ENCODE assay signal across 24 cellular contexts in the genomic region with DNA sequence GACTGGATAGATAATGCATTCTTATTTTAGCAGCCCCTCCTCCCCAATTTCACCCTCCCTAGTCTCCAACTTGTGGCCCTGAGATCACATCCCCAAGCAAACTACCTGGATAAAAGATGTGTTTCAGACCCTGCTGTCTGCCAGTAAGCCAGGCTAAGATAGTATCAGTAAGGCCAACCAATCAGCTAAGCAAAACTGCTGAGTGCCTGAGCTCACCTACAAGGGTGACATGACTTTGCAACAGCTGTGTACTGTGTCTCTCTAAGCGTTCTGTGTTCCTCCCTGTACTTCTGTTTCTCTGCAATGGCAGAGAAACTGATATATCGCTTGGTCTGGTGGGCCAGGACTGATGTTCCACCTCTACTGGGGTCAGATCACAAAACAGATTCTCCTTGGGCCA.
DNase-seq lines count a peak whose midpoint lies in the region; ATAC-seq, FAIRE-seq and TF ChIP-seq lines count a peak whose summit lies in the region.
"Had no signal": no experiment of that assay in that cellular context is flagged by ENCODE, and none has a peak within 500 bp of the region (broad histone marks: within the 10 kb centered on the region; RNA-seq: fewer than 3 reads in every experiment).

No MANE protein-coding gene starts in this region.

- H4K20me1 ChIP-seq in H1 (replicated peaks in 1 of 2; ENCODE audit: control insufficient read depth in 1 of 2, insufficient read depth in 2 of 2, low read length in 2 of 2) = no peaks in the 10 kb centered on the region

- H3K4me2 ChIP-seq in H1 (ENCODE audit: insufficient read depth in 1 of 2, low read depth in 2 of 2, low read length in 2 of 2) (no peak overlapping the region), parathyroid adenoma (ENCODE audit: low read length) (peak overlapping the region; percentile 19)
- H3K4me2 ChIP-seq: A549 had no signal

- H3K36me3 Mint-ChIP-seq in T-helper 2 cell treated with Interferon-gamma antibody and Interleukin-4, amounts not matched to agents 5 μg/mL and 100 μg/mL, for 36 hours (ENCODE audit: low read depth) = peaks cover 2% of the 10 kb centered on the region
- no peaks in the 10 kb centered on the region for H3K36me3 Mint-ChIP-seq in stimulated activated naive B cell treated with anti-CD40 and anti-IgM and Interleukin-4, amounts not matched to agents 10 μg/mL and 1 μg/mL and 100 μg/mL, for 72 hours

- H2BK12ac ChIP-seq in H1 (ENCODE audit: low read depth, low read length) = no peak overlapping the region

- no peak for ATAC-seq in stimulated activated naive B cell treated with anti-CD40 and anti-IgM and Interleukin-4, amounts not matched to agents 10 μg/mL and 1 μg/mL and 100 μg/mL, for 72 hours (replicated peaks)
- ATAC-seq: A549, GM12878, HepG2, PC-3, SK-N-SH treated with all-trans-retinoic acid at 6 μM for 48 hours had no signal

- CTCF ChIA-PET in H1 (lab: Charles Lee; ENCODE audit: partially characterized antibody) = no interaction called here

- no peak overlapping the region for H3K14ac ChIP-seq in H1 (ENCODE audit: insufficient read length)

- H3K18ac ChIP-seq in H1 (ENCODE audit: extremely low read depth, low read length) = no peak overlapping the region

- H3K56ac ChIP-seq in H1 (replicated peaks; ENCODE audit: insufficient read length, low read depth, low read length) = no peak overlapping the region

- H3K27ac ChIP-seq in H1 (ENCODE audit: low read depth, low read length) (no peak overlapping the region), parathyroid adenoma (peak overlapping the region; percentile 85), small intestine (ENCODE audit: low read depth in 1 of 2, low read length in 1 of 2) (no peak overlapping the region)
- H3K27ac ChIP-seq: A549, C4-2B had no signal

- no peak overlapping the region for H3K9ac ChIP-seq in H1 (replicated peaks in 1 of 4; ENCODE audit: extremely low read depth in 1 of 4, low read depth in 3 of 4, low read length in 3 of 4)
- H3K9ac ChIP-seq in parathyroid adenoma = no peak overlapping the region

- 0 out of 2 replicates have a peak overlapping the region, but pooled peaks have one; percentile 0 for H2AFZ ChIP-seq in H1 (ENCODE audit: low read length)
- H2AFZ ChIP-seq in parathyroid adenoma = peak overlapping the region; percentile 29

- FAIRE-seq in HTR-8/SVneo (lab: Jason Lieb, UNC) = peak; percentile 57
- FAIRE-seq in H1 (lab: Jason Lieb, UNC) = no peak
- no peak for FAIRE-seq in small intestine (lab: Jason Lieb, UNC)
- FAIRE-seq: A549, GM12878, HepG2 had no signal

- no peaks in the 10 kb centered on the region for H3K23me2 ChIP-seq in H1 (ENCODE audit: low read depth, low read length)

- H3K79me2 ChIP-seq in H1 (ENCODE audit: control insufficient read depth in 1 of 2, insufficient read depth in 2 of 2, low read length in 2 of 2) (no peaks in the 10 kb centered on the region), parathyroid adenoma (no peaks in the 10 kb centered on the region)

- H3K27me3 Mint-ChIP-seq in T-helper 2 cell treated with Interferon-gamma antibody and Interleukin-4, amounts not matched to agents 5 μg/mL and 100 μg/mL, for 36 hours (ENCODE audit: low read depth) = no peaks in the 10 kb centered on the region
- H3K27me3 Mint-ChIP-seq in stimulated activated naive B cell treated with anti-CD40 and anti-IgM and Interleukin-4, amounts not matched to agents 10 μg/mL and 1 μg/mL and 100 μg/mL, for 72 hours = peaks cover 0 to 7% of the 10 kb centered on the region in 2 donors

- no peak overlapping the region for H4K5ac ChIP-seq in H1 (ENCODE audit: insufficient read length, low read depth, low read length)

- peak overlapping the region; percentile 28 for H3K4me3 Mint-ChIP-seq in T-helper 2 cell treated with Interferon-gamma antibody and Interleukin-4, amounts not matched to agents 5 μg/mL and 100 μg/mL, for 36 hours
- H3K4me3 Mint-ChIP-seq in stimulated activated naive B cell treated with anti-CD40 and anti-IgM and Interleukin-4, amounts not matched to agents 10 μg/mL and 1 μg/mL and 100 μg/mL, for 72 hours = no peak overlapping the region
- H3K4me3 Mint-ChIP-seq: B cell; CD8-positive, alpha-beta memory T cell had no signal

- H2BK15ac ChIP-seq in H1 (ENCODE audit: low read length) = no peak overlapping the region

- peaks cover 31% of the 10 kb centered on the region for H3K4me1 Mint-ChIP-seq in T-helper 2 cell treated with Interferon-gamma antibody and Interleukin-4, amounts not matched to agents 5 μg/mL and 100 μg/mL, for 36 hours (ENCODE audit: low read depth)
- peaks cover 4 to 9% of the 10 kb centered on the region in 2 donors for H3K4me1 Mint-ChIP-seq in stimulated activated naive B cell treated with anti-CD40 and anti-IgM and Interleukin-4, amounts not matched to agents 10 μg/mL and 1 μg/mL and 100 μg/mL, for 72 hours
- H3K4me1 Mint-ChIP-seq: B cell had no signal

- H3K4me1 ChIP-seq in H1 (replicated peaks in 1 of 4; ENCODE audit: control insufficient read depth in 3 of 4, insufficient read depth in 4 of 4, low read length in 3 of 4) (no peaks in the 10 kb centered on the region; a peak in 1 of 7 replicates), parathyroid adenoma (peaks cover 44% of the 10 kb centered on the region), small intestine (ENCODE audit: control insufficient read depth in 2 of 2, insufficient read depth in 1 of 2, low read depth in 1 of 2, low read length in 1 of 2) (no peaks in the 10 kb centered on the region)

- TF ChIP-seq CTCF in H1 (IDR thresholded peaks at IDR 0.05; ENCODE audit: control extremely low read depth in 1 of 3, insufficient read depth in 1 of 3, low read depth in 1 of 3, low read length in 3 of 3) (no peak), parathyroid adenoma (IDR thresholded peaks at IDR 0.05) (no peak)

- H3K9me3 ChIP-seq in H1 (ENCODE audit: insufficient read depth in 2 of 2, low read depth in 1 of 2, low read length in 1 of 2) (peaks cover 0 to 9% of the 10 kb centered on the region in 2 experiments; a peak in 1 of 4 replicates), parathyroid adenoma (ENCODE audit: control insufficient read depth, low read length) (no peaks in the 10 kb centered on the region), small intestine (ENCODE audit: control insufficient read depth, low read depth) (no peaks in the 10 kb centered on the region)
- H3K9me3 ChIP-seq: A549 had no signal

- H3K36me3 ChIP-seq in H1 (ENCODE audit: control insufficient read depth in 2 of 4, insufficient read depth in 4 of 4, low read length in 3 of 4) = no peaks in the 10 kb centered on the region
- no peaks in the 10 kb centered on the region for H3K36me3 ChIP-seq in parathyroid adenoma (ENCODE audit: control insufficient read depth, insufficient read depth, low read length)
- peaks cover 0 to 3% of the 10 kb centered on the region in 2 donors for H3K36me3 ChIP-seq in small intestine (ENCODE audit: control insufficient read depth in 2 of 2, insufficient read depth in 2 of 2, low read length in 2 of 2)

- no peak for TF ChIP-seq EP300 in H1 (IDR thresholded peaks at IDR 0.05; ENCODE audit: borderline replicate concordance in 1 of 2, low read depth in 2 of 2, low read length in 2 of 2)

- H2BK120ac ChIP-seq in H1 (replicated peaks; ENCODE audit: low read depth, low read length) = no peak overlapping the region

- no peak overlapping the region for H2BK20ac ChIP-seq in H1 (ENCODE audit: low read length)

- H3K27me3 ChIP-seq in H1 (replicated peaks in 1 of 4; ENCODE audit: control insufficient read depth in 3 of 4, extremely low read depth in 1 of 4, insufficient read depth in 3 of 4, low read length in 3 of 4) (no peaks in the 10 kb centered on the region), parathyroid adenoma (ENCODE audit: control insufficient read depth, insufficient read depth, low read length) (no peaks in the 10 kb centered on the region), small intestine (ENCODE audit: control insufficient read depth in 2 of 2, insufficient read depth in 2 of 2, low read length in 2 of 2) (no peaks in the 10 kb centered on the region)

- H3K4me3 ChIP-seq in H1 (ENCODE audit: extremely low read depth in 1 of 4, insufficient read depth in 2 of 4, low read depth in 3 of 4, low read length in 4 of 4) (no peak overlapping the region), parathyroid adenoma (ENCODE audit: low read depth, low read length) (no peak overlapping the region), small intestine (ENCODE audit: low read depth in 1 of 2, low read length in 2 of 2) (no peak overlapping the region)
- H3K4me3 ChIP-seq: A549, GM12878 had no signal

- no peak overlapping the region for H3K4ac ChIP-seq in H1 (replicated peaks; ENCODE audit: insufficient read length, low read depth, low read length)

- H3K27ac Mint-ChIP-seq in T-helper 2 cell treated with Interferon-gamma antibody and Interleukin-4, amounts not matched to agents 5 μg/mL and 100 μg/mL, for 36 hours = peak overlapping the region; percentile 49
- H3K27ac Mint-ChIP-seq in stimulated activated naive B cell treated with anti-CD40 and anti-IgM and Interleukin-4, amounts not matched to agents 10 μg/mL and 1 μg/mL and 100 μg/mL, for 72 hours = no peak overlapping the region
- H3K27ac Mint-ChIP-seq: B cell had no signal

- 93% methylated on average over 2 of the region's 2 CpGs; no CpG with 5 or more reads in 1 of the 2 experiments for WGBS in H1 (ENCODE audit: extremely low coverage in 1 of 2, insufficient coverage in 1 of 2, insufficient read length in 1 of 2, insufficient replicate concordance in 2 of 2, low coverage in 1 of 2, low lambda C conversion rate in 2 of 2, missing lambda C conversion rate in 1 of 2), 2 experiments
- 65 to 93% (median 93%) methylated on average over 2 of the region's 2 CpGs for WGBS in small intestine, 3 donors

- DNase-seq in HTR-8/SVneo (ENCODE audit: insufficient read length, low spot score) = no peak
- DNase-seq in T-helper 2 cell treated with Interferon-gamma antibody and Interleukin-4, amounts not matched to agents 5 μg/mL and 100 μg/mL, for 36 hours (ENCODE audit: low spot score) = no peak
- no peak for DNase-seq in H1 (ENCODE audit: low read depth in 1 of 2, low spot score in 2 of 2)
- DNase-seq in NCI-H1105 (lab: John Stamatoyannopoulos, UW) = no peak
- no peak for DNase-seq in stimulated activated naive B cell treated with anti-CD40 and anti-IgM and Interleukin-4, amounts not matched to agents 10 μg/mL and 1 μg/mL and 100 μg/mL, for 72 hours
- DNase-seq in retina = no peak
- DNase-seq in small intestine = no peak
- DNase-seq: CD8-positive, alpha-beta memory T cell; GDM1; KBM-7; MM.1S; NCI-H2029 treated with DMSO at 0.1 percent for 48 hours; NCI-H446 treated with DMSO at 0.1 percent for 48 hours; NCI-H526; NCI-H82; NK-92 treated with Interleukin-12 subunit alpha and Interleukin-12 subunit beta, amount 100 ng/mL, for 24 hours had no signal

- no peak overlapping the region for H2AK5ac ChIP-seq in H1 (ENCODE audit: low read depth, low read length)

- POLR2A ChIA-PET in H1 (lab: Charles Lee; ENCODE audit: partially characterized antibody) = no interaction called here

- peaks cover 9% of the 10 kb centered on the region for H3K9me3 Mint-ChIP-seq in T-helper 2 cell treated with Interferon-gamma antibody and Interleukin-4, amounts not matched to agents 5 μg/mL and 100 μg/mL, for 36 hours
- H3K9me3 Mint-ChIP-seq in stimulated activated naive B cell treated with anti-CD40 and anti-IgM and Interleukin-4, amounts not matched to agents 10 μg/mL and 1 μg/mL and 100 μg/mL, for 72 hours = peaks cover 0 to 3% of the 10 kb centered on the region in 2 donors
- H3K9me3 Mint-ChIP-seq: CD8-positive, alpha-beta memory T cell had no signal

- no peak for TF ChIP-seq RAD21 in H1 (IDR thresholded peaks at IDR 0.05 in 1 of 2, conservative IDR thresholded peaks at IDR 0.05 in 1 of 2; ENCODE audit: low read depth in 2 of 2, low read length in 2 of 2)

- H4K8ac ChIP-seq in H1 (ENCODE audit: extremely low read depth, insufficient read depth, low read length) = no peak overlapping the region

- H3K23ac ChIP-seq in H1 (ENCODE audit: insufficient read length) = no peak overlapping the region

- H3K79me1 ChIP-seq in H1 (ENCODE audit: low read depth, low read length) = no peaks in the 10 kb centered on the region

- H4K91ac ChIP-seq in H1 (replicated peaks; ENCODE audit: insufficient read length, low read length) = no peak overlapping the region

- no peak for TF ChIP-seq POLR2A in H1 (IDR thresholded peaks at IDR 0.05; ENCODE audit: control extremely low read depth in 1 of 2, low read depth in 2 of 2, low read length in 2 of 2)

- H2BK5ac ChIP-seq in H1 (ENCODE audit: low read depth, low read length) = no peak overlapping the region
